ENCODE assay signal across 11 cellular contexts in genomic region chr1:51583532-51583931, GRCh38. TPM values are rescaled to one million over a fixed set of nuclear protein-coding genes. Genes with fewer than 3 reads are reported as not detected.
DNase-seq lines count a peak whose midpoint lies in the region; ATAC-seq and TF ChIP-seq lines count a peak whose summit lies in the region.
"Had no signal": no experiment of that assay in that cellular context is flagged by ENCODE, and none has a peak within 500 bp of the region (broad histone marks: within the 10 kb centered on the region; RNA-seq: fewer than 3 reads in every experiment).

No MANE protein-coding gene starts in this region.

- ATAC-seq in GM21786 (IDR thresholded peaks at IDR 0.05; ENCODE audit: unreplicated experiment) = no peak

- intact Hi-C loops in left ventricle myocardium inferior (cut with micrococcal nuclease) (no loop called here), prostate gland (cut with DNase I) (loop anchor here (2.0 kb wide), 1 partner anchor 29 kb away; no protein-coding TSS in a partner anchor)

- H3K27ac ChIP-seq in left ventricle myocardium inferior (replicated peaks) (peak overlapping the region; percentile 70), prostate gland (peak overlapping the region; percentile 32 to 59)

- DNase-seq in C1 segment of cervical spinal cord (lab: John Stamatoyannopoulos, UW) = peak; percentile 11 to 92 (median 76)
- peak; percentile 84 for DNase-seq in astrocyte of the hippocampus (ENCODE audit: low read depth, low spot score)
- peak; percentile 84 for DNase-seq in left ventricle myocardium inferior
- peak; percentile 78 for DNase-seq in prostate gland (ENCODE audit: low spot score)
- DNase-seq in OCI-M2 (lab: John Stamatoyannopoulos, UW; ENCODE audit: unreplicated experiment) = no peak
- DNase-seq in kidney glomerular epithelial cell (lab: John Stamatoyannopoulos, UW) = no peak
- DNase-seq in NCI-H774 (lab: John Stamatoyannopoulos, UW) = no peak
- DNase-seq: CD4-positive, alpha-beta memory T cell; NCI-H510A; stimulated activated CD4-positive, alpha-beta T cell treated with anti-CD3 and anti-CD28 coated beads, Interleukin-4, amount 100 ng/mL, for 4 hours had no signal

- H3K9me3 ChIP-seq in left ventricle myocardium inferior (replicated peaks) = no peaks in the 10 kb centered on the region
- H3K9me3 ChIP-seq in prostate gland = no peaks in the 10 kb centered on the region

- WGBS in prostate gland = 14% methylated on average over 9 of the region's 9 CpGs

- H3K27me3 ChIP-seq in left ventricle myocardium inferior (ENCODE audit: low read depth) (no peaks in the 10 kb centered on the region), prostate gland (replicated peaks; ENCODE audit: insufficient read depth) (no peaks in the 10 kb centered on the region)

- TF ChIP-seq CTCF in left ventricle myocardium inferior (IDR thresholded peaks at IDR 0.05; ENCODE audit: borderline replicate concordance) (no peak), prostate gland (IDR thresholded peaks at IDR 0.05) (no peak)

- no peak overlapping the region for H3K4me3 ChIP-seq in left ventricle myocardium inferior
- no peak overlapping the region for H3K4me3 ChIP-seq in prostate gland

- no peaks in the 10 kb centered on the region for H3K36me3 ChIP-seq in left ventricle myocardium inferior
- no peaks in the 10 kb centered on the region for H3K36me3 ChIP-seq in prostate gland

- TF ChIP-seq POLR2A in prostate gland (IDR thresholded peaks at IDR 0.05) = no peak

- H3K4me1 ChIP-seq in left ventricle myocardium inferior = peaks cover 22% of the 10 kb centered on the region
- peaks cover 3% of the 10 kb centered on the region for H3K4me1 ChIP-seq in prostate gland (replicated peaks)

RNA-seq across cellular contexts. Expression of gene OSBPL9, which starts 33.4 kb away (rescaled TPM):
- total RNA-seq in left ventricle myocardium inferior (55.8 TPM), prostate gland (100 to 1,000 TPM in 1 of 2 donors, 10 to 100 TPM in 1; 93.6 to 104 TPM)

Comparison
In these comparisons a context has a peak if more than half of its experiments do, and no peak if none do; other contexts are left out.
1. DNase-seq: peak in C1 segment of cervical spinal cord (14 of 14), astrocyte of the hippocampus (single experiment), left ventricle myocardium inferior (single experiment) and prostate gland (single experiment); none in OCI-M2 (single experiment), kidney glomerular epithelial cell (single experiment) and NCI-H774 (single experiment).